3 cellular contexts compared by ENCODE assay signal in the genomic region with DNA sequence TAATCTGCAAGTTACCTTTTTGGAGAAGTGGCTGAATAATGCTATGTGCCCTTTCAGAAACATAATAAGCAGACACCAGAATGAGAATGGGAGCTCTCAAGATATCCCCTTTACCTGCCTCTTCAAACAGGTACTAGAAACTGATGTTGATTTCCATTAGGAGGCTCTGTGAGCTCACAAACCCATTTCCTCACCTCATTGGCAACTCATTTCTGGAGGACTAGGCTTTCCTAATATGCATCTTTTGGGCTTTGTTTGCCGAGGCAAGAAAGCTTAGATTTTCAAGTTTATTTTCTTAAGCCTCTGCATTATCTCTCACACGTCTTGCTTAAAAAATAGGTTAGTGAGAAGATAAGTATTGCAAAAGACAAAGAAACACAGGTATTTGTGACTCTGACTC.
TF ChIP-seq lines count a peak whose summit lies in the region.

No MANE protein-coding gene starts in this region.

TF ChIP-seq in GM23338, 12 proteins besides CTCF, POLR2A, EP300 and RAD21 (continues in another document):
- TF ChIP-seq NANOG (IDR thresholded peaks at IDR 0.05; ENCODE audit: borderline replicate concordance) (no peak), STAT1 (IDR thresholded peaks at IDR 0.05; ENCODE audit: unreplicated experiment) (no peak)
- TF ChIP-seq, protein P1, sequence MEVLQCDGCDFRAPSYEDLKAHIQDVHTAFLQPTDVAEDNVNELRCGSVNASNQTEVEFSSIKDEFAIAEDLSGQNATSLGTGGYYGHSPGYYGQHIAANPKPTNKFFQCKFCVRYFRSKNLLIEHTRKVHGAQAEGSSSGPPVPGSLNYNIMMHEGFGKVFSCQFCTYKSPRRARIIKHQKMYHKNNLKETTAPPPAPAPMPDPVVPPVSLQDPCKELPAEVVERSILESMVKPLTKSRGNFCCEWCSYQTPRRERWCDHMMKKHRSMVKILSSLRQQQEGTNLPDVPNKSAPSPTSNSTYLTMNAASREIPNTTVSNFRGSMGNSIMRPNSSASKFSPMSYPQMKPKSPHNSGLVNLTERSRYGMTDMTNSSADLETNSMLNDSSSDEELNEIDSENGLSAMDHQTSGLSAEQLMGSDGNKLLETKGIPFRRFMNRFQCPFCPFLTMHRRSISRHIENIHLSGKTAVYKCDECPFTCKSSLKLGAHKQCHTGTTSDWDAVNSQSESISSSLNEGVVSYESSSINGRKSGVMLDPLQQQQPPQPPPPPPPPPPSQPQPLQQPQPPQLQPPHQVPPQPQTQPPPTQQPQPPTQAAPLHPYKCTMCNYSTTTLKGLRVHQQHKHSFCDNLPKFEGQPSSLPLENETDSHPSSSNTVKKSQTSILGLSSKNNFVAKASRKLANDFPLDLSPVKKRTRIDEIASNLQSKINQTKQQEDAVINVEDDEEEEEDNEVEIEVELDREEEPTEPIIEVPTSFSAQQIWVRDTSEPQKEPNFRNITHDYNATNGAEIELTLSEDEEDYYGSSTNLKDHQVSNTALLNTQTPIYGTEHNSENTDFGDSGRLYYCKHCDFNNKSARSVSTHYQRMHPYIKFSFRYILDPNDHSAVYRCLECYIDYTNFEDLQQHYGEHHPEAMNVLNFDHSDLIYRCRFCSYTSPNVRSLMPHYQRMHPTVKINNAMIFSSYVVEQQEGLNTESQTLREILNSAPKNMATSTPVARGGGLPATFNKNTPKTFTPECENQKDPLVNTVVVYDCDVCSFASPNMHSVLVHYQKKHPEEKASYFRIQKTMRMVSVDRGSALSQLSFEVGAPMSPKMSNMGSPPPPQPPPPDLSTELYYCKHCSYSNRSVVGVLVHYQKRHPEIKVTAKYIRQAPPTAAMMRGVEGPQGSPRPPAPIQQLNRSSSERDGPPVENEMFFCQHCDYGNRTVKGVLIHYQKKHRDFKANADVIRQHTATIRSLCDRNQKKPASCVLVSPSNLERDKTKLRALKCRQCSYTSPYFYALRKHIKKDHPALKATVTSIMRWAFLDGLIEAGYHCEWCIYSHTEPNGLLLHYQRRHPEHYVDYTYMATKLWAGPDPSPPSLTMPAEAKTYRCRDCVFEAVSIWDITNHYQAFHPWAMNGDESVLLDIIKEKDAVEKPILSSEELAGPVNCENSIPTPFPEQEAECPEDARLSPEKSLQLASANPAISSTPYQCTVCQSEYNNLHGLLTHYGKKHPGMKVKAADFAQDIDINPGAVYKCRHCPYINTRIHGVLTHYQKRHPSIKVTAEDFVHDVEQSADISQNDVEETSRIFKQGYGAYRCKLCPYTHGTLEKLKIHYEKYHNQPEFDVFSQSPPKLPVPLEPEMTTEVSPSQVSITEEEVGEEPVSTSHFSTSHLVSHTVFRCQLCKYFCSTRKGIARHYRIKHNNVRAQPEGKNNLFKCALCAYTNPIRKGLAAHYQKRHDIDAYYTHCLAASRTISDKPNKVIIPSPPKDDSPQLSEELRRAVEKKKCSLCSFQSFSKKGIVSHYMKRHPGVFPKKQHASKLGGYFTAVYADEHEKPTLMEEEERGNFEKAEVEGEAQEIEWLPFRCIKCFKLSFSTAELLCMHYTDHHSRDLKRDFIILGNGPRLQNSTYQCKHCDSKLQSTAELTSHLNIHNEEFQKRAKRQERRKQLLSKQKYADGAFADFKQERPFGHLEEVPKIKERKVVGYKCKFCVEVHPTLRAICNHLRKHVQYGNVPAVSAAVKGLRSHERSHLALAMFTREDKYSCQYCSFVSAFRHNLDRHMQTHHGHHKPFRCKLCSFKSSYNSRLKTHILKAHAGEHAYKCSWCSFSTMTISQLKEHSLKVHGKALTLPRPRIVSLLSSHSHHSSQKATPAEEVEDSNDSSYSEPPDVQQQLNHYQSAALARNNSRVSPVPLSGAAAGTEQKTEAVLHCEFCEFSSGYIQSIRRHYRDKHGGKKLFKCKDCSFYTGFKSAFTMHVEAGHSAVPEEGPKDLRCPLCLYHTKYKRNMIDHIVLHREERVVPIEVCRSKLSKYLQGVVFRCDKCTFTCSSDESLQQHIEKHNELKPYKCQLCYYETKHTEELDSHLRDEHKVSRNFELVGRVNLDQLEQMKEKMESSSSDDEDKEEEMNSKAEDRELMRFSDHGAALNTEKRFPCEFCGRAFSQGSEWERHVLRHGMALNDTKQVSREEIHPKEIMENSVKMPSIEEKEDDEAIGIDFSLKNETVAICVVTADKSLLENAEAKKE (CRISPR knock-in tag; IDR thresholded peaks at IDR 0.05): no peak

TF ChIP-seq in WTC11, 78 proteins besides CTCF, POLR2A, EP300 and RAD21 (continues in another document):
- TF ChIP-seq ZNF396 (CRISPR knock-in tag; IDR thresholded peaks at IDR 0.05; ENCODE audit: borderline replicate concordance) (no peak), ZNF138 (CRISPR knock-in tag; conservative IDR thresholded peaks at IDR 0.05) (no peak), OVOL2 (CRISPR knock-in tag; IDR thresholded peaks at IDR 0.05; ENCODE audit: borderline replicate concordance) (no peak), RELA (CRISPR knock-in tag; IDR thresholded peaks at IDR 0.05; ENCODE audit: borderline replicate concordance) (no peak), KAT7 (CRISPR knock-in tag; IDR thresholded peaks at IDR 0.05; ENCODE audit: borderline replicate concordance) (no peak), TEAD1 (CRISPR knock-in tag; IDR thresholded peaks at IDR 0.05) (no peak), ZNF416 (CRISPR knock-in tag; IDR thresholded peaks at IDR 0.05) (no peak)
- TF ChIP-seq, protein P2, sequence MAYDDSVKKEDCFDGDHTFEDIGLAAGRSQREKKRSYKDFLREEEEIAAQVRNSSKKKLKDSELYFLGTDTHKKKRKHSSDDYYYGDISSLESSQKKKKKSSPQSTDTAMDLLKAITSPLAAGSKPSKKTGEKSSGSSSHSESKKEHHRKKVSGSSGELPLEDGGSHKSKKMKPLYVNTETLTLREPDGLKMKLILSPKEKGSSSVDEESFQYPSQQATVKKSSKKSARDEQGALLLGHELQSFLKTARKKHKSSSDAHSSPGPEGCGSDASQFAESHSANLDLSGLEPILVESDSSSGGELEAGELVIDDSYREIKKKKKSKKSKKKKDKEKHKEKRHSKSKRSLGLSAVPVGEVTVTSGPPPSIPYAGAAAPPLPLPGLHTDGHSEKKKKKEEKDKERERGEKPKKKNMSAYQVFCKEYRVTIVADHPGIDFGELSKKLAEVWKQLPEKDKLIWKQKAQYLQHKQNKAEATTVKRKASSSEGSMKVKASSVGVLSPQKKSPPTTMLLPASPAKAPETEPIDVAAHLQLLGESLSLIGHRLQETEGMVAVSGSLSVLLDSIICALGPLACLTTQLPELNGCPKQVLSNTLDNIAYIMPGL (CRISPR knock-in tag; IDR thresholded peaks at IDR 0.05): no peak
- TF ChIP-seq, protein P3, sequence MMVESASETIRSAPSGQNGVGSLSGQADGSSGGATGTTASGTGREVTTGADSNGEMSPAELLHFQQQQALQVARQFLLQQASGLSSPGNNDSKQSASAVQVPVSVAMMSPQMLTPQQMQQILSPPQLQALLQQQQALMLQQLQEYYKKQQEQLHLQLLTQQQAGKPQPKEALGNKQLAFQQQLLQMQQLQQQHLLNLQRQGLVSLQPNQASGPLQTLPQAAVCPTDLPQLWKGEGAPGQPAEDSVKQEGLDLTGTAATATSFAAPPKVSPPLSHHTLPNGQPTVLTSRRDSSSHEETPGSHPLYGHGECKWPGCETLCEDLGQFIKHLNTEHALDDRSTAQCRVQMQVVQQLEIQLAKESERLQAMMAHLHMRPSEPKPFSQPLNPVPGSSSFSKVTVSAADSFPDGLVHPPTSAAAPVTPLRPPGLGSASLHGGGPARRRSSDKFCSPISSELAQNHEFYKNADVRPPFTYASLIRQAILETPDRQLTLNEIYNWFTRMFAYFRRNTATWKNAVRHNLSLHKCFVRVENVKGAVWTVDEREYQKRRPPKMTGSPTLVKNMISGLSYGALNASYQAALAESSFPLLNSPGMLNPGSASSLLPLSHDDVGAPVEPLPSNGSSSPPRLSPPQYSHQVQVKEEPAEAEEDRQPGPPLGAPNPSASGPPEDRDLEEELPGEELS (CRISPR knock-in tag; IDR thresholded peaks at IDR 0.05): no peak
- TF ChIP-seq, protein P4, sequence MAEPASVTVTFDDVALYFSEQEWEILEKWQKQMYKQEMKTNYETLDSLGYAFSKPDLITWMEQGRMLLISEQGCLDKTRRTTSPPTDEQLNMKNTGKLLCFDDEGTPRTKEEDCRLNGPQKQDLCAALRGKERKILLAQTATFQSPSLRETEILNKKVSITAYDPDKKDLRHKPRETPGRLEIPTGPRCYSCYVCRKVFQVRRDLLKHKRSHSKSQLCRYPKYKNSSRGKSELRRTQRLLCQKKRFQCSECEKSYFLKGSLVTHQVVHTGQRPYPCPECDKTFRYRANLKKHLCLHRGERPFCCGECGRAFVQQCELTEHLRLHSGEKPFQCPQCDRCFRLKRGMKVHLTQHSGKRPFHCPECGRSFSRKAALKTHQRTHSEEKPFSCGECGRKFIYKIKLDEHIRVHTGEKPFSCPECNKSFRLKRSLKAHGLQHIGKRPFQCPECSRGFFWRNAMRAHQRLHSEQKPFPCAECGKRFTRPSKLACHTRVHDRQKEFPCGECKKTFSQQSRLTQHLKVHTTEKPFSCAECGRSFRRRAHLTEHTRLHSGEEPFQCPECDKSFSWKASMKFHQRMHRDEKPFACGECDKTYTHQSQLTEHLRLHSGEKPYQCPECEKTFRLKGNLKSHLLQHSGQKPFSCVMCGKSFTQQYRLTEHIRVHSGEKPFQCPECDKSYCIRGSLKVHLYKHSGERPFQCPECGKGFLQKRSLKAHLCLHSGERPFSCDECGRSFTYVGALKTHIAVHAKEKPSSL (CRISPR knock-in tag; conservative IDR thresholded peaks at IDR 0.05): no peak

TF ChIP-seq in H1, 55 proteins besides CTCF, POLR2A, EP300 and RAD21 (continues in another document):
- TF ChIP-seq CTBP2 (IDR thresholded peaks at IDR 0.05; ENCODE audit: borderline replicate concordance, insufficient read depth, insufficient read length, low read length): no peak
- TF ChIP-seq TAF1 (IDR thresholded peaks at IDR 0.05; ENCODE audit: low read depth, low read length): no peak
- no peak for TF ChIP-seq KDM1A (IDR thresholded peaks at IDR 0.05; ENCODE audit: borderline replicate concordance, low read length)
- TF ChIP-seq CREB1 (IDR thresholded peaks at IDR 0.05): no peak
- TF ChIP-seq TBP (IDR thresholded peaks at IDR 0.05; ENCODE audit: low read depth, low read length): no peak
- no peak for TF ChIP-seq SIN3A (conservative IDR thresholded peaks at IDR 0.05 in 1 of 2, IDR thresholded peaks at IDR 0.05 in 1 of 2; ENCODE audit: low read depth in 1 of 2, low read length in 2 of 2)
- TF ChIP-seq, protein P5, sequence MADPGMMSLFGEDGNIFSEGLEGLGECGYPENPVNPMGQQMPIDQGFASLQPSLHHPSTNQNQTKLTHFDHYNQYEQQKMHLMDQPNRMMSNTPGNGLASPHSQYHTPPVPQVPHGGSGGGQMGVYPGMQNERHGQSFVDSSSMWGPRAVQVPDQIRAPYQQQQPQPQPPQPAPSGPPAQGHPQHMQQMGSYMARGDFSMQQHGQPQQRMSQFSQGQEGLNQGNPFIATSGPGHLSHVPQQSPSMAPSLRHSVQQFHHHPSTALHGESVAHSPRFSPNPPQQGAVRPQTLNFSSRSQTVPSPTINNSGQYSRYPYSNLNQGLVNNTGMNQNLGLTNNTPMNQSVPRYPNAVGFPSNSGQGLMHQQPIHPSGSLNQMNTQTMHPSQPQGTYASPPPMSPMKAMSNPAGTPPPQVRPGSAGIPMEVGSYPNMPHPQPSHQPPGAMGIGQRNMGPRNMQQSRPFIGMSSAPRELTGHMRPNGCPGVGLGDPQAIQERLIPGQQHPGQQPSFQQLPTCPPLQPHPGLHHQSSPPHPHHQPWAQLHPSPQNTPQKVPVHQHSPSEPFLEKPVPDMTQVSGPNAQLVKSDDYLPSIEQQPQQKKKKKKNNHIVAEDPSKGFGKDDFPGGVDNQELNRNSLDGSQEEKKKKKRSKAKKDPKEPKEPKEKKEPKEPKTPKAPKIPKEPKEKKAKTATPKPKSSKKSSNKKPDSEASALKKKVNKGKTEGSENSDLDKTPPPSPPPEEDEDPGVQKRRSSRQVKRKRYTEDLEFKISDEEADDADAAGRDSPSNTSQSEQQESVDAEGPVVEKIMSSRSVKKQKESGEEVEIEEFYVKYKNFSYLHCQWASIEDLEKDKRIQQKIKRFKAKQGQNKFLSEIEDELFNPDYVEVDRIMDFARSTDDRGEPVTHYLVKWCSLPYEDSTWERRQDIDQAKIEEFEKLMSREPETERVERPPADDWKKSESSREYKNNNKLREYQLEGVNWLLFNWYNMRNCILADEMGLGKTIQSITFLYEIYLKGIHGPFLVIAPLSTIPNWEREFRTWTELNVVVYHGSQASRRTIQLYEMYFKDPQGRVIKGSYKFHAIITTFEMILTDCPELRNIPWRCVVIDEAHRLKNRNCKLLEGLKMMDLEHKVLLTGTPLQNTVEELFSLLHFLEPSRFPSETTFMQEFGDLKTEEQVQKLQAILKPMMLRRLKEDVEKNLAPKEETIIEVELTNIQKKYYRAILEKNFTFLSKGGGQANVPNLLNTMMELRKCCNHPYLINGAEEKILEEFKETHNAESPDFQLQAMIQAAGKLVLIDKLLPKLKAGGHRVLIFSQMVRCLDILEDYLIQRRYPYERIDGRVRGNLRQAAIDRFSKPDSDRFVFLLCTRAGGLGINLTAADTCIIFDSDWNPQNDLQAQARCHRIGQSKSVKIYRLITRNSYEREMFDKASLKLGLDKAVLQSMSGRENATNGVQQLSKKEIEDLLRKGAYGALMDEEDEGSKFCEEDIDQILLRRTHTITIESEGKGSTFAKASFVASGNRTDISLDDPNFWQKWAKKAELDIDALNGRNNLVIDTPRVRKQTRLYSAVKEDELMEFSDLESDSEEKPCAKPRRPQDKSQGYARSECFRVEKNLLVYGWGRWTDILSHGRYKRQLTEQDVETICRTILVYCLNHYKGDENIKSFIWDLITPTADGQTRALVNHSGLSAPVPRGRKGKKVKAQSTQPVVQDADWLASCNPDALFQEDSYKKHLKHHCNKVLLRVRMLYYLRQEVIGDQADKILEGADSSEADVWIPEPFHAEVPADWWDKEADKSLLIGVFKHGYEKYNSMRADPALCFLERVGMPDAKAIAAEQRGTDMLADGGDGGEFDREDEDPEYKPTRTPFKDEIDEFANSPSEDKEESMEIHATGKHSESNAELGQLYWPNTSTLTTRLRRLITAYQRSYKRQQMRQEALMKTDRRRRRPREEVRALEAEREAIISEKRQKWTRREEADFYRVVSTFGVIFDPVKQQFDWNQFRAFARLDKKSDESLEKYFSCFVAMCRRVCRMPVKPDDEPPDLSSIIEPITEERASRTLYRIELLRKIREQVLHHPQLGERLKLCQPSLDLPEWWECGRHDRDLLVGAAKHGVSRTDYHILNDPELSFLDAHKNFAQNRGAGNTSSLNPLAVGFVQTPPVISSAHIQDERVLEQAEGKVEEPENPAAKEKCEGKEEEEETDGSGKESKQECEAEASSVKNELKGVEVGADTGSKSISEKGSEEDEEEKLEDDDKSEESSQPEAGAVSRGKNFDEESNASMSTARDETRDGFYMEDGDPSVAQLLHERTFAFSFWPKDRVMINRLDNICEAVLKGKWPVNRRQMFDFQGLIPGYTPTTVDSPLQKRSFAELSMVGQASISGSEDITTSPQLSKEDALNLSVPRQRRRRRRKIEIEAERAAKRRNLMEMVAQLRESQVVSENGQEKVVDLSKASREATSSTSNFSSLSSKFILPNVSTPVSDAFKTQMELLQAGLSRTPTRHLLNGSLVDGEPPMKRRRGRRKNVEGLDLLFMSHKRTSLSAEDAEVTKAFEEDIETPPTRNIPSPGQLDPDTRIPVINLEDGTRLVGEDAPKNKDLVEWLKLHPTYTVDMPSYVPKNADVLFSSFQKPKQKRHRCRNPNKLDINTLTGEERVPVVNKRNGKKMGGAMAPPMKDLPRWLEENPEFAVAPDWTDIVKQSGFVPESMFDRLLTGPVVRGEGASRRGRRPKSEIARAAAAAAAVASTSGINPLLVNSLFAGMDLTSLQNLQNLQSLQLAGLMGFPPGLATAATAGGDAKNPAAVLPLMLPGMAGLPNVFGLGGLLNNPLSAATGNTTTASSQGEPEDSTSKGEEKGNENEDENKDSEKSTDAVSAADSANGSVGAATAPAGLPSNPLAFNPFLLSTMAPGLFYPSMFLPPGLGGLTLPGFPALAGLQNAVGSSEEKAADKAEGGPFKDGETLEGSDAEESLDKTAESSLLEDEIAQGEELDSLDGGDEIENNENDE (IDR thresholded peaks at IDR 0.05; ENCODE audit: insufficient replicate concordance, low read length): no peak
- TF ChIP-seq, protein P6, sequence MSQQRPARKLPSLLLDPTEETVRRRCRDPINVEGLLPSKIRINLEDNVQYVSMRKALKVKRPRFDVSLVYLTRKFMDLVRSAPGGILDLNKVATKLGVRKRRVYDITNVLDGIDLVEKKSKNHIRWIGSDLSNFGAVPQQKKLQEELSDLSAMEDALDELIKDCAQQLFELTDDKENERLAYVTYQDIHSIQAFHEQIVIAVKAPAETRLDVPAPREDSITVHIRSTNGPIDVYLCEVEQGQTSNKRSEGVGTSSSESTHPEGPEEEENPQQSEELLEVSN (IDR thresholded peaks at IDR 0.05): no peak
- TF ChIP-seq TEAD4 (IDR thresholded peaks at IDR 0.05; ENCODE audit: low read depth, low read length): no peak
- no peak for TF ChIP-seq SAP30 (IDR thresholded peaks at IDR 0.05; ENCODE audit: insufficient read depth, insufficient replicate concordance, low read length)
